Comparison of ENCODE assay signal across 9 cellular contexts in the genomic region with DNA sequence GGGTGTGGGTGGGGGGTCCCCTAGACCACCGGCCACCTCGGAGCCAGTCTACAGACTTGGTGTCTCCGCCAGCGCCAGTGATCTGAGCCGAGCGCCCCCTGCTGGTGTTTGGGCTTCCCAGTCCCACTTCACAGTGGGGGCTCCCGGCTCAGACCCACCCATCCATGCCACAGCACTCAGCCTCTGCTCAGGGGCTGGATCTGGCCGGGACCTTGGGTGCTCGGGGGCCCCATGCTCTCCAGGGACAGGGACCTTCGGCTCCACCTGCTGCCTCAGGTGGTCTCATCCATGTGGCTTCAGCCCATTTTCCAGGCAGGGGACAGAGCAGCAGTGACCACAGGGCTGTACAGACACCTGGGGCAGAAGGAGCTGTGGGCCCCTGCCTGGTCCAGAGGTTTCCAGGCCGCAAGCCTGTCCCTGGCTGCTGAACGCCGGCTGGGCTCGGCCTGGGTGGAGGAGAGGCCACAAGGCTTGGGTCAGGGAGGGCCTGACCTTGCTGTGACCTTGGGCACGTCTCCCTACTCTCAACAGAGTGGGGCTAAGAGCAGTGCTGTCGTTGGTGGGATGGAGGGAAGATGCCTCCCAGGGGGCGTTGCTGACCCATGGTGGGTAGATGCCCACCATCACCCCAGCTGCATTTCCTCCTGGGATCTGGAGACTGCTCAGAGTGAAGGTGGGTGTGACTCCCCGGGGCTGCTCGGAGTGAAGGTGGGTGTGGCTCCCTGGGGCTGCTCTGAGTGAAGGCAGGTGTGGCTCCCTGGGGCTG.
DNase-seq lines count a peak whose midpoint lies in the region; ATAC-seq and TF ChIP-seq lines count a peak whose summit lies in the region.
"Had no signal": no experiment of that assay in that cellular context is flagged by ENCODE, and none has a peak within 500 bp of the region (broad histone marks: within the 10 kb centered on the region; RNA-seq: fewer than 3 reads in every experiment).

No MANE protein-coding gene starts in this region.

- no peak overlapping the region for H3K4me3 ChIP-seq in vagina
- H3K4me3 ChIP-seq: SJSA1 had no signal

- no peak for TF ChIP-seq POLR2A in vagina (IDR thresholded peaks at IDR 0.05)

- peaks cover 4% of the 10 kb centered on the region for H3K27me3 ChIP-seq in vagina

- H3K36me3 Mint-ChIP-seq in T-helper 17 cell (ENCODE audit: low read depth): no peaks in the 10 kb centered on the region

- no peak for ATAC-seq in T-helper 17 cell
- peak; percentile 21 for ATAC-seq in left ventricle myocardium superior
- ATAC-seq in GM18873 (IDR thresholded peaks at IDR 0.05; ENCODE audit: low FRiP score, unreplicated experiment): no peak

- H3K27ac Mint-ChIP-seq in T-helper 17 cell: peak overlapping the region; percentile 74

- DNase-seq in NCI-H748 (lab: John Stamatoyannopoulos, UW; ENCODE audit: unreplicated experiment) (peak; percentile 37), NCI-H748 treated with DMSO at 0.1 percent for 48 hours (lab: John Stamatoyannopoulos, UW) (no peak), T-helper 17 cell (no peak), left ventricle myocardium superior (peak; percentile 61), vagina (ENCODE audit: extremely low spot score in 2 of 2) (no peak), kidney glomerular epithelial cell (lab: John Stamatoyannopoulos, UW) (no peak)
- DNase-seq in stimulated activated CD8-positive, alpha-beta memory T cell treated with anti-CD3 and anti-CD28 coated beads, Interleukin-4, amount 100 ng/mL, for 48 hours: peak; percentile 82

- H3K4me3 Mint-ChIP-seq in T-helper 17 cell: peak overlapping the region; percentile 7

- peaks cover 4% of the 10 kb centered on the region for H3K4me1 ChIP-seq in vagina
- H3K4me1 ChIP-seq: SJSA1 had no signal

- H3K4me1 Mint-ChIP-seq in T-helper 17 cell: peaks cover 18% of the 10 kb centered on the region

- H3K9me3 ChIP-seq in T-helper 17 cell (ENCODE audit: control insufficient read depth, low read length, poor library complexity, severe bottlenecking) (no peaks in the 10 kb centered on the region), vagina (no peaks in the 10 kb centered on the region)
- H3K9me3 ChIP-seq: SJSA1 had no signal

- intact Hi-C loops in left ventricle myocardium superior (cut with micrococcal nuclease): no loop called here
- intact Hi-C loops in vagina (cut with DNase I): no loop called here

- H3K36me3 ChIP-seq in vagina: no peaks in the 10 kb centered on the region
- H3K36me3 ChIP-seq: SJSA1 had no signal

- no peak overlapping the region for H3K27ac ChIP-seq in vagina
- H3K27ac ChIP-seq: SJSA1 had no signal

- no peak for TF ChIP-seq CTCF in vagina (IDR thresholded peaks at IDR 0.05)

- H3K27me3 Mint-ChIP-seq in T-helper 17 cell: peaks cover 16% of the 10 kb centered on the region

Comparison
In these comparisons a context has a peak if more than half of its experiments do, and no peak if none do; other contexts are left out.
1. DNase-seq: peak in NCI-H748 (single experiment), left ventricle myocardium superior (single experiment) and stimulated activated CD8-positive, alpha-beta memory T cell treated with anti-CD3 and anti-CD28 coated beads, Interleukin-4, amount 100 ng/mL, for 48 hours (single experiment); none in NCI-H748 treated with DMSO at 0.1 percent for 48 hours (single experiment), T-helper 17 cell (0 of 3), vagina (0 of 2) and kidney glomerular epithelial cell (single experiment).